Comparison of ENCODE assay signal across 1 cellular context in the genomic region with DNA sequence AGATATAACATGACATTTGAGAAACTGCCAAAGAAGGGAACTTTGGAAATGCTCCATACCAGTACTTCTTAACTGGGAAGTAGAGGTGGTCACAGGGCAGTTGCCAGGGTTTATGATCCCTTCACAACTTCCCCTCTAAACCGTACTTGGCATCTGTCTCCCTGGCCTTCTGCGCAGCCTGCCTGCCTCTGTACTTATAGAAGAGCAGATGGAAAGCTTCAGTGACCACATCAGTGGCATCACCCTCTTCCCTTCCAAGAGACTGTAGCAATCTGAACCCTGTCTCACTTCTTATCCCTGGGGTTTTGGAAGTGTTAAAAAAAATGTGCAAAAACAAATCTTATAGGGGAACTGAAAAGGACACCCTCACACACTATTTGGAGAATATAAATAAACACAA.
TF ChIP-seq lines count a peak whose summit lies in the region.

No MANE protein-coding gene starts in this region.

TF ChIP-seq in H1, 55 proteins besides CTCF, POLR2A, EP300 and RAD21:
- TF ChIP-seq ZNF274 (IDR thresholded peaks at IDR 0.05; ENCODE audit: borderline replicate concordance, extremely low read depth, low read length) (no peak), EGR1 (IDR thresholded peaks at IDR 0.05; ENCODE audit: borderline replicate concordance, low read depth, low read length) (no peak), SUZ12 (IDR thresholded peaks at IDR 0.05; ENCODE audit: low read length) (no peak), YY1 (IDR thresholded peaks at IDR 0.05; ENCODE audit: low read depth, low read length) (no peak), KDM5A (IDR thresholded peaks at IDR 0.05; ENCODE audit: low read length) (no peak), NRF1 (IDR thresholded peaks at IDR 0.05; ENCODE audit: low read depth, low read length) (no peak), BACH1 (IDR thresholded peaks at IDR 0.05; ENCODE audit: low read length) (no peak), HDAC6 (IDR thresholded peaks at IDR 0.05; ENCODE audit: low read depth, low read length) (no peak), NANOG (IDR thresholded peaks at IDR 0.05; ENCODE audit: insufficient read depth, low read depth, low read length, poor library complexity, severe bottlenecking) (no peak), RNF2 (IDR thresholded peaks at IDR 0.05; ENCODE audit: borderline replicate concordance, low read depth, low read length, missing control alignments, poor library complexity, severe bottlenecking) (no peak), SP1 (IDR thresholded peaks at IDR 0.05; ENCODE audit: low read depth, low read length) (no peak), SIX5 (IDR thresholded peaks at IDR 0.05; ENCODE audit: low read depth, low read length) (no peak)
- TF ChIP-seq, protein P1, sequence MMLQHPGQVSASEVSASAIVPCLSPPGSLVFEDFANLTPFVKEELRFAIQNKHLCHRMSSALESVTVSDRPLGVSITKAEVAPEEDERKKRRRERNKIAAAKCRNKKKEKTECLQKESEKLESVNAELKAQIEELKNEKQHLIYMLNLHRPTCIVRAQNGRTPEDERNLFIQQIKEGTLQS (IDR thresholded peaks at IDR 0.05; ENCODE audit: insufficient read depth, low read depth, low read length): no peak
